ENCODE assay signal across 22 cellular contexts in the genomic region with DNA sequence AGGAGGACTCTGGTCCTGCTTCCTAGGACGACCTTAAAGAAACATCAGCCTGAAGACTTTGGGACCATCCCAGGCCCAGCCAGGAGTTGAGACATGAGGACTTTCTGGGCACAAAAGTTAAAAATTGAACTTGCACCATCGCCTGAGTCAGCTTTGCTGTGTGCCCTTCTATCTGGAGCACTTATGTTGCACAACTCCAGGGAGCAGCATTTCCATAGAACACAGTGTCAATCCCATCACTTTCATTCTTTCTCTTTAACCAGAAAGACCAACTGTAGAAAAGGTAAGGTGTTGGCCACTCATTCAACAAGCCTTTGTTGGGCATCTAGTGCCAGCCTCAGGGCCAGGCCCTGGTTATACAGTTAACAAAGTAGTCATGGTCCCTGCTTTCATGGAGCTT. TPM values are rescaled to one million over a fixed set of nuclear protein-coding genes. Genes with fewer than 3 reads are reported as not detected.
"Had no signal": no experiment of that assay in that cellular context is flagged by ENCODE, and none has a peak within 500 bp of the region (broad histone marks: within the 10 kb centered on the region; RNA-seq: fewer than 3 reads in every experiment).

No MANE protein-coding gene starts in this region.

- H3K27ac ChIP-seq: epithelial cell of prostate, hepatocyte, left ventricle myocardium inferior, lower lobe of right lung, right atrium auricular region had no signal

- H3K27ac Mint-ChIP-seq: memory B cell, mesothelial cell of epicardium, natural killer cell had no signal

- FAIRE-seq: kidney had no signal

- H3K9me3 Mint-ChIP-seq: natural killer cell had no signal

- H3K4me3 ChIP-seq: hepatocyte, left ventricle myocardium inferior, lower lobe of right lung, right atrium auricular region, smooth muscle cell had no signal

- H3K9me3 ChIP-seq: left ventricle myocardium inferior, lower lobe of right lung, right atrium auricular region had no signal

- H3K4me3 Mint-ChIP-seq: memory B cell, mesothelial cell of epicardium, natural killer cell, neural crest cell had no signal

- H3K36me3 Mint-ChIP-seq: memory B cell, natural killer cell had no signal

- H3K4me1 ChIP-seq: lower lobe of right lung had no signal

- DNase-seq: effector memory CD4-positive, alpha-beta T cell; kidney; left cardiac atrium; left ventricle myocardium inferior; lower lobe of right lung; natural killer cell; stimulated activated CD4-positive, alpha-beta T cell treated with anti-CD3 and anti-CD28 coated beads, Interleukin-2, amount 100 ng/mL, for 48 hours; stimulated activated naive CD4-positive, alpha-beta T cell treated with Interleukin-2 at 50 U/mL for 16 hours; trophoblast cell had no signal

- ATAC-seq: left cardiac atrium, lower lobe of right lung, natural killer cell had no signal

- H3K36me3 ChIP-seq: left ventricle myocardium inferior, lower lobe of right lung, right atrium auricular region had no signal

- H3K27me3 ChIP-seq: hepatocyte, right atrium auricular region had no signal

- H3K4me1 Mint-ChIP-seq: memory B cell had no signal

RNA-seq across cellular contexts. Expression of a gene that starts 8.6 kb away (rescaled TPM):
- total RNA-seq: fibroblast of lung, hepatocyte, kidney, left cardiac atrium, left ventricle myocardium inferior, lower lobe of right lung, mesothelial cell of epicardium, mucosa of gallbladder, myocyte, neural crest cell, osteocyte, pulmonary artery endothelial cell, right atrium auricular region, smooth muscle cell, urinary bladder had no signal

RNA-seq across cellular contexts. Expression of a gene that starts 10.8 kb away (rescaled TPM):
- total RNA-seq: hepatocyte, kidney, left cardiac atrium, left ventricle myocardium inferior, lower lobe of right lung, mesothelial cell of epicardium, mucosa of gallbladder, myocyte, neural crest cell, osteocyte, pulmonary artery endothelial cell, right atrium auricular region, smooth muscle cell, urinary bladder had no signal
